In genomic region chr15:92881838-92882696, GRCh38 we compare ENCODE assay signal across 8 cellular contexts. TPM values are rescaled to one million over a fixed set of nuclear protein-coding genes. Genes with fewer than 3 reads are reported as not detected.
A peak's percentile ranks its signal among the peaks of the same experiment; 100 is the strongest.
DNase-seq lines count a peak whose midpoint lies in the region; ATAC-seq and TF ChIP-seq lines count a peak whose summit lies in the region.

No MANE protein-coding gene starts in this region.

- peak overlapping the region; percentile 28 to 62 for H3K4me3 ChIP-seq in muscle layer of colon (ENCODE audit: low read depth in 1 of 2, low read length in 2 of 2)

- peaks cover 13% of the 10 kb centered on the region for H3K36me3 ChIP-seq in muscle layer of colon (ENCODE audit: insufficient read depth, low read length)

- H3K27me3 ChIP-seq in muscle layer of colon (ENCODE audit: control insufficient read depth in 1 of 2, insufficient read depth in 2 of 2, low read length in 2 of 2), result no peaks in the 10 kb centered on the region

- ATAC-seq in GM21737 (IDR thresholded peaks at IDR 0.05; ENCODE audit: unreplicated experiment) (peak; percentile 96), esophagus mucosa (peak; percentile 97)

- peaks cover 23% of the 10 kb centered on the region for H3K4me1 ChIP-seq in muscle layer of colon (ENCODE audit: insufficient read depth, low read length)

- DNase-seq in DMS79 (lab: John Stamatoyannopoulos, UW) (peak; percentile 92), KG1 (lab: John Stamatoyannopoulos, UW) (peak; percentile 97)
- peak; percentile 99 to 100 for DNase-seq in activated T-cell treated with anti-CD3 and anti-CD28 coated beads, Interleukin-2, amount 50 U/mL, for 48 hours
- peak; percentile 92 to 98 for DNase-seq in stimulated activated CD8-positive, alpha-beta memory T cell treated with anti-CD3 and anti-CD28 coated beads, Interleukin-7, amount 100 ng/mL, for 1 hour (ENCODE audit: low read depth in 2 of 2)

- H3K9ac ChIP-seq in muscle layer of colon (ENCODE audit: low read length), result peak overlapping the region; percentile 55

- H3K9me3 ChIP-seq in muscle layer of colon (ENCODE audit: low read length), result no peaks in the 10 kb centered on the region

- H3K27ac ChIP-seq in muscle layer of colon (ENCODE audit: low read depth, low read length), result peak overlapping the region; percentile 72

TF ChIP-seq in PFSK-1, 5 proteins besides CTCF, POLR2A, EP300 and RAD21:
- TF ChIP-seq TAF1 (IDR thresholded peaks at IDR 0.05; ENCODE audit: borderline replicate concordance, insufficient read depth, low read length), result peak; percentile 78; the same call in 1 of the 2 replicates
- TF ChIP-seq FOXP2 (optimal IDR thresholded peaks at IDR 0.05; ENCODE audit: borderline replicate concordance, extremely low read depth, extremely low read length, insufficient read depth), result peak; percentile 27
- TF ChIP-seq POLR2AphosphoS5 (IDR thresholded peaks at IDR 0.05; ENCODE audit: low read depth, low read length), result peak; percentile 93
- no peak for TF ChIP-seq SIN3A (IDR thresholded peaks at IDR 0.05; ENCODE audit: borderline replicate concordance, insufficient read depth, low read length)
TF ChIP-seq in PFSK-1: peak in this region for 3.

RNA-seq across cellular contexts. Expression of gene CHD2, which starts 18.1 kb away (rescaled TPM):
- polyA plus RNA-seq in PFSK-1 (2012; ENCODE audit: insufficient read length, low read depth), result 44.1 TPM
- 67.5 TPM for total RNA-seq in esophagus mucosa

Comparison
In these comparisons a context has a peak if more than half of its experiments do, and no peak if none do; other contexts are left out.
1. Peak in every context shown above with its lines: DNase-seq, ATAC-seq, H3K4me3 ChIP-seq and H3K27ac ChIP-seq.